Comparison of ENCODE assay signal across 16 cellular contexts in the genomic region with DNA sequence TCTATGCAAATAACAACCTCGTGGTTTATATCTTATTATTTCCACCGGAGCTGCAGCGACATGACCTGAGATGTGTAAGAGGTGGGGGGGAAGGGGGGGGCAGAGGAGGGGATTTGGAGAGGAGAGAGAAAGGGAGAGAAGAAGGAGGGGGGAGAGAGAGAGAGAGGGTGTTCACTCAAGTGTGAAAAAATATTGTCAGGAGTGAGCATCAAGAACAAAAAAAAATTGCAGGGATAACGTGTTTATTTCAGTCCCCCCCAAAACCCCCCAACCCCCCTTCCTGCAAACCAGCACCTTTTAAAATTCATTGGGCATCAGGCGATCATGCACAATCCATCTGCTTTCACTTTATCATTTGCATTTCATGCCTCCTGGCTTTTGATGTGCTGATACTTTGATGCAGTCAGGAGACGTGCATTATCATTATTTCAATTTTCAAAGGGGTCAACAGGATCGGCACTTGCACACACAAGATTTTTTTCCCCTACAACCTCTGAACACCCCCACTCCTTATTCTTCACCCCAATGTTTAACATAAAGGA.
DNase-seq lines count a peak whose midpoint lies in the region; ATAC-seq and TF ChIP-seq lines count a peak whose summit lies in the region.
"Had no signal": no experiment of that assay in that cellular context is flagged by ENCODE, and none has a peak within 500 bp of the region (broad histone marks: within the 10 kb centered on the region; RNA-seq: fewer than 3 reads in every experiment).

No MANE protein-coding gene starts in this region.

- no peak for DNase-seq in activated CD4-positive, alpha-beta T cell treated with anti-CD3 and anti-CD28 coated beads, Interleukin-2, amount 10 ng/mL, durations not matched to agents 7 days and 5 days
- DNase-seq in activated CD4-positive, alpha-beta T cell treated with anti-CD3 and anti-CD28 coated beads for 1 hour: no peak
- DNase-seq in NCI-H2171 (lab: John Stamatoyannopoulos, UW) (peak; percentile 11), endodermal cell (no peak), globus pallidus (ENCODE audit: low spot score) (no peak), NCI-H1092 (lab: John Stamatoyannopoulos, UW) (no peak)
- DNase-seq in stimulated activated naive CD8-positive, alpha-beta T cell treated with anti-CD3 and anti-CD28 coated beads, Interleukin-15, amount 100 ng/mL, for 72 hours: no peak
- DNase-seq: COR-L47; gastrocnemius medialis; NCI-H1105; NCI-H446; stimulated activated CD4-positive, alpha-beta T cell treated with anti-CD3 and anti-CD28 coated beads, Interleukin-12 subunit alpha, Interleukin-12 subunit beta, amount 100 ng/mL, for 4 hours; stimulated activated naive CD4-positive, alpha-beta T cell treated with Interleukin-2 at 50 U/mL for 16 hours had no signal

- peaks cover 21% of the 10 kb centered on the region for H3K36me3 ChIP-seq in endodermal cell (ENCODE audit: control insufficient read depth, insufficient read depth, low read length)
- H3K36me3 ChIP-seq: gastrocnemius medialis had no signal

- peak overlapping the region; percentile 63 for H3K27ac Mint-ChIP-seq in activated CD4-positive, alpha-beta T cell treated with anti-CD3 and anti-CD28 coated beads, Interleukin-2, amount 10 ng/mL, durations not matched to agents 7 days and 5 days
- no peak overlapping the region for H3K27ac Mint-ChIP-seq in endodermal cell
- peak overlapping the region; percentile 10 for H3K27ac Mint-ChIP-seq in stimulated activated memory B cell treated with anti-CD40 and anti-IgM and Interleukin-4, amounts not matched to agents 10 μg/mL and 1 μg/mL and 100 μg/mL, for 72 hours
- peak overlapping the region in 1 of 2 donors; percentile 13 for H3K27ac Mint-ChIP-seq in stimulated activated naive CD8-positive, alpha-beta T cell treated with anti-CD3 and anti-CD28 coated beads, Interleukin-15, amount 100 ng/mL, for 72 hours

- H3K4me1 Mint-ChIP-seq in activated CD4-positive, alpha-beta T cell treated with anti-CD3 and anti-CD28 coated beads, Interleukin-2, amount 10 ng/mL, durations not matched to agents 7 days and 5 days: peaks cover 27% of the 10 kb centered on the region
- peaks cover 39% of the 10 kb centered on the region for H3K4me1 Mint-ChIP-seq in endodermal cell
- peaks cover 14% of the 10 kb centered on the region for H3K4me1 Mint-ChIP-seq in stimulated activated memory B cell treated with anti-CD40 and anti-IgM and Interleukin-4, amounts not matched to agents 10 μg/mL and 1 μg/mL and 100 μg/mL, for 72 hours
- H3K4me1 Mint-ChIP-seq in stimulated activated naive CD8-positive, alpha-beta T cell treated with anti-CD3 and anti-CD28 coated beads, Interleukin-15, amount 100 ng/mL, for 72 hours: peaks cover 6% of the 10 kb centered on the region

- peaks cover 15% of the 10 kb centered on the region for H3K36me3 Mint-ChIP-seq in activated CD4-positive, alpha-beta T cell treated with anti-CD3 and anti-CD28 coated beads, Interleukin-2, amount 10 ng/mL, durations not matched to agents 7 days and 5 days (ENCODE audit: low read depth)
- peaks cover 18% of the 10 kb centered on the region for H3K36me3 Mint-ChIP-seq in endodermal cell (ENCODE audit: low read depth)
- H3K36me3 Mint-ChIP-seq in stimulated activated memory B cell treated with anti-CD40 and anti-IgM and Interleukin-4, amounts not matched to agents 10 μg/mL and 1 μg/mL and 100 μg/mL, for 72 hours: peaks cover 37% of the 10 kb centered on the region

- CTCF ChIA-PET in activated CD4-positive, alpha-beta T cell treated with anti-CD3 and anti-CD28 coated beads, Interleukin-2, amount 10 ng/mL, durations not matched to agents 7 days and 5 days (lab: Charles Lee): no interaction called here

- H3K9ac ChIP-seq in endodermal cell (ENCODE audit: extremely low read depth, low read length, poor library complexity, severe bottlenecking): no peak overlapping the region

- ATAC-seq in stimulated activated memory B cell treated with anti-CD40 and anti-IgM and Interleukin-4, amounts not matched to agents 10 μg/mL and 1 μg/mL and 100 μg/mL, for 72 hours: no peak
- ATAC-seq in stimulated activated naive CD8-positive, alpha-beta T cell treated with anti-CD3 and anti-CD28 coated beads, Interleukin-15, amount 100 ng/mL, for 72 hours: no peak
- ATAC-seq: gastrocnemius medialis had no signal

- H3K4me3 ChIP-seq in endodermal cell (ENCODE audit: low read length): peak overlapping the region; percentile 10
- H3K4me3 ChIP-seq: gastrocnemius medialis, lung had no signal

- POLR2A ChIA-PET in activated CD4-positive, alpha-beta T cell treated with anti-CD3 and anti-CD28 coated beads, Interleukin-2, amount 10 ng/mL, durations not matched to agents 7 days and 5 days (lab: Charles Lee): no interaction called here

- TF ChIP-seq CTCF in endodermal cell (conservative IDR thresholded peaks at IDR 0.05): no peak

- H3K27ac ChIP-seq in endodermal cell (ENCODE audit: low read depth, low read length): peak overlapping the region; percentile 6
- H3K27ac ChIP-seq: gastrocnemius medialis had no signal

- WGBS in endodermal cell (ENCODE audit: insufficient coverage in 1 of 2, insufficient read length in 1 of 2), 2 experiments: 84 to 90% methylated on average over 6 to 7 of the region's 7 CpGs

- H3K27me3 Mint-ChIP-seq in activated CD4-positive, alpha-beta T cell treated with anti-CD3 and anti-CD28 coated beads, Interleukin-2, amount 10 ng/mL, durations not matched to agents 7 days and 5 days: no peaks in the 10 kb centered on the region
- H3K27me3 Mint-ChIP-seq in endodermal cell (ENCODE audit: insufficient read depth): no peaks in the 10 kb centered on the region
- H3K27me3 Mint-ChIP-seq in stimulated activated memory B cell treated with anti-CD40 and anti-IgM and Interleukin-4, amounts not matched to agents 10 μg/mL and 1 μg/mL and 100 μg/mL, for 72 hours: no peaks in the 10 kb centered on the region
- no peaks in the 10 kb centered on the region for H3K27me3 Mint-ChIP-seq in stimulated activated naive CD8-positive, alpha-beta T cell treated with anti-CD3 and anti-CD28 coated beads, Interleukin-15, amount 100 ng/mL, for 72 hours

- H3K4me1 ChIP-seq in endodermal cell (ENCODE audit: control insufficient read depth, insufficient read depth, low read length): no peaks in the 10 kb centered on the region
- H3K4me1 ChIP-seq: gastrocnemius medialis had no signal

- no peaks in the 10 kb centered on the region for H3K9me3 ChIP-seq in endodermal cell (ENCODE audit: control insufficient read depth, low read length)
- H3K9me3 ChIP-seq: gastrocnemius medialis had no signal

- H3K4me3 Mint-ChIP-seq in activated CD4-positive, alpha-beta T cell treated with anti-CD3 and anti-CD28 coated beads, Interleukin-2, amount 10 ng/mL, durations not matched to agents 7 days and 5 days: peak overlapping the region; percentile 9
- peak overlapping the region; percentile 30 for H3K4me3 Mint-ChIP-seq in endodermal cell
- peak overlapping the region; percentile 65 for H3K4me3 Mint-ChIP-seq in stimulated activated memory B cell treated with anti-CD40 and anti-IgM and Interleukin-4, amounts not matched to agents 10 μg/mL and 1 μg/mL and 100 μg/mL, for 72 hours
- no peak overlapping the region for H3K4me3 Mint-ChIP-seq in stimulated activated naive CD8-positive, alpha-beta T cell treated with anti-CD3 and anti-CD28 coated beads, Interleukin-15, amount 100 ng/mL, for 72 hours
- H3K4me3 Mint-ChIP-seq: nephron had no signal

- no peaks in the 10 kb centered on the region for H3K27me3 ChIP-seq in endodermal cell (ENCODE audit: control insufficient read depth, insufficient read depth, low read length, poor library complexity, severe bottlenecking)
- H3K27me3 ChIP-seq: gastrocnemius medialis had no signal

- no peaks in the 10 kb centered on the region for H3K9me3 Mint-ChIP-seq in activated CD4-positive, alpha-beta T cell treated with anti-CD3 and anti-CD28 coated beads, Interleukin-2, amount 10 ng/mL, durations not matched to agents 7 days and 5 days
- no peaks in the 10 kb centered on the region for H3K9me3 Mint-ChIP-seq in endodermal cell
- no peaks in the 10 kb centered on the region for H3K9me3 Mint-ChIP-seq in stimulated activated memory B cell treated with anti-CD40 and anti-IgM and Interleukin-4, amounts not matched to agents 10 μg/mL and 1 μg/mL and 100 μg/mL, for 72 hours
- H3K9me3 Mint-ChIP-seq in stimulated activated naive CD8-positive, alpha-beta T cell treated with anti-CD3 and anti-CD28 coated beads, Interleukin-15, amount 100 ng/mL, for 72 hours: no peaks in the 10 kb centered on the region
- H3K9me3 Mint-ChIP-seq: nephron had no signal

Comparison
In these comparisons a context has a peak if more than half of its experiments do, and no peak if none do; other contexts are left out.
1. H3K4me3 Mint-ChIP-seq: peak in activated CD4-positive, alpha-beta T cell treated with anti-CD3 and anti-CD28 coated beads, Interleukin-2, amount 10 ng/mL, durations not matched to agents 7 days and 5 days (single experiment), endodermal cell (single experiment) and stimulated activated memory B cell treated with anti-CD40 and anti-IgM and Interleukin-4, amounts not matched to agents 10 μg/mL and 1 μg/mL and 100 μg/mL, for 72 hours (single experiment); none in stimulated activated naive CD8-positive, alpha-beta T cell treated with anti-CD3 and anti-CD28 coated beads, Interleukin-15, amount 100 ng/mL, for 72 hours (0 of 2).